8 cellular contexts compared by ENCODE assay signal in genomic region chr6:157021267-157022021, GRCh38.
DNase-seq lines count a peak whose midpoint lies in the region; ATAC-seq and TF ChIP-seq lines count a peak whose summit lies in the region.

No MANE protein-coding gene starts in this region.

- H3K4me1 Mint-ChIP-seq in activated T-helper 2 cell treated with anti-CD3 and anti-CD28 coated beads, Interferon-gamma antibody, Interleukin-2, Interleukin-4, amounts not matched to agents 10 μg/mL and 5 μg/mL and 100 μg/mL, durations not matched to agents 14 hours and 24 hours and 36 hours (ENCODE audit: low read depth), result peaks cover 46% of the 10 kb centered on the region
- peaks cover 41% of the 10 kb centered on the region for H3K4me1 Mint-ChIP-seq in nephron

- intact Hi-C loops in activated T-helper 2 cell treated with anti-CD3 and anti-CD28 coated beads, Interferon-gamma antibody, Interleukin-2, Interleukin-4, amounts not matched to agents 10 μg/mL and 5 μg/mL and 100 μg/mL, durations not matched to agents 14 hours and 24 hours and 36 hours (cut with micrococcal nuclease), result loop anchor here (1.0 to 10.0 kb wide), 8 partner anchors 35 to 1707 kb away; partner anchors contain the start of gene TFB1M

- peak; percentile 93 for DNase-seq in EL
- peak; percentile 87 for DNase-seq in RKO (ENCODE audit: low spot score)
- peak; percentile 89 for DNase-seq in activated T-helper 2 cell treated with anti-CD3 and anti-CD28 coated beads, Interferon-gamma antibody, Interleukin-2, Interleukin-4, amounts not matched to agents 10 μg/mL and 5 μg/mL and 100 μg/mL, durations not matched to agents 14 hours and 24 hours and 36 hours (ENCODE audit: low spot score)
- DNase-seq in fibroblast of peridontal ligament (ENCODE audit: extremely low read depth), result peak; percentile 83
- peak; percentile 90 for DNase-seq in stimulated activated naive CD8-positive, alpha-beta T cell treated with anti-CD3 and anti-CD28 coated beads, Interleukin-15, Interleukin-2, amounts not matched to agents 100 U/mL and 50 U/mL, for 24 hours

- ATAC-seq in GM21717 (IDR thresholded peaks at IDR 0.05; ENCODE audit: unreplicated experiment), result peak; percentile 73
- ATAC-seq in stimulated activated naive CD8-positive, alpha-beta T cell treated with anti-CD3 and anti-CD28 coated beads, Interleukin-15, Interleukin-2, amounts not matched to agents 100 U/mL and 50 U/mL, for 24 hours, result peak; percentile 86

- H3K9me3 Mint-ChIP-seq in activated T-helper 2 cell treated with anti-CD3 and anti-CD28 coated beads, Interferon-gamma antibody, Interleukin-2, Interleukin-4, amounts not matched to agents 10 μg/mL and 5 μg/mL and 100 μg/mL, durations not matched to agents 14 hours and 24 hours and 36 hours, result peaks cover 9% of the 10 kb centered on the region
- H3K9me3 Mint-ChIP-seq in nephron, result no peaks in the 10 kb centered on the region

- peak; percentile 15; the same call in 1 of the 2 replicates for TF ChIP-seq EP300 in Ishikawa (IDR thresholded peaks at IDR 0.05; ENCODE audit: borderline replicate concordance)

- peak; percentile 33; the same call in 1 of the 2 replicates for TF ChIP-seq RAD21 in Ishikawa (IDR thresholded peaks at IDR 0.05; ENCODE audit: low read depth)

- peak overlapping the region; percentile 99 for H3K27ac Mint-ChIP-seq in activated T-helper 2 cell treated with anti-CD3 and anti-CD28 coated beads, Interferon-gamma antibody, Interleukin-2, Interleukin-4, amounts not matched to agents 10 μg/mL and 5 μg/mL and 100 μg/mL, durations not matched to agents 14 hours and 24 hours and 36 hours
- peak overlapping the region; percentile 99 to 100 (median 100) for H3K27ac Mint-ChIP-seq in nephron

- TF ChIP-seq CTCF in nephron (IDR thresholded peaks at IDR 0.05; ENCODE audit: unreplicated experiment in 3 of 3), result peak; percentile 53 to 65 (median 57)

- H3K27me3 Mint-ChIP-seq in activated T-helper 2 cell treated with anti-CD3 and anti-CD28 coated beads, Interferon-gamma antibody, Interleukin-2, Interleukin-4, amounts not matched to agents 10 μg/mL and 5 μg/mL and 100 μg/mL, durations not matched to agents 14 hours and 24 hours and 36 hours (ENCODE audit: low read depth), result no peaks in the 10 kb centered on the region
- no peaks in the 10 kb centered on the region for H3K27me3 Mint-ChIP-seq in nephron (ENCODE audit: low read depth)

- H3K36me3 Mint-ChIP-seq in activated T-helper 2 cell treated with anti-CD3 and anti-CD28 coated beads, Interferon-gamma antibody, Interleukin-2, Interleukin-4, amounts not matched to agents 10 μg/mL and 5 μg/mL and 100 μg/mL, durations not matched to agents 14 hours and 24 hours and 36 hours (ENCODE audit: low read depth), result peaks cover 18% of the 10 kb centered on the region
- peaks cover 12% of the 10 kb centered on the region for H3K36me3 Mint-ChIP-seq in nephron (ENCODE audit: low read depth)

- H3K4me3 Mint-ChIP-seq in activated T-helper 2 cell treated with anti-CD3 and anti-CD28 coated beads, Interferon-gamma antibody, Interleukin-2, Interleukin-4, amounts not matched to agents 10 μg/mL and 5 μg/mL and 100 μg/mL, durations not matched to agents 14 hours and 24 hours and 36 hours (ENCODE audit: low read depth), result peak overlapping the region; percentile 94
- H3K4me3 Mint-ChIP-seq in nephron, result peak overlapping the region; percentile 93 to 97 (median 96)

TF ChIP-seq in Ishikawa, 13 proteins besides CTCF, POLR2A, EP300 and RAD21:
- TF ChIP-seq CREB1 (IDR thresholded peaks at IDR 0.05; ENCODE audit: low read depth), result peak; percentile 46; the same call in 1 of the 2 replicates
- TF ChIP-seq NFIC (IDR thresholded peaks at IDR 0.05), result no peak; the same call in 1 of the 2 replicates
- TF ChIP-seq YY1 (IDR thresholded peaks at IDR 0.05; ENCODE audit: low read depth), result no peak; the same call in 1 of the 2 replicates
- TF ChIP-seq, protein P1, sequence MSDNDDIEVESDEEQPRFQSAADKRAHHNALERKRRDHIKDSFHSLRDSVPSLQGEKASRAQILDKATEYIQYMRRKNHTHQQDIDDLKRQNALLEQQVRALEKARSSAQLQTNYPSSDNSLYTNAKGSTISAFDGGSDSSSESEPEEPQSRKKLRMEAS (IDR thresholded peaks at IDR 0.05), result peak; percentile 55
- peak; percentile 81 for TF ChIP-seq TAF1 (IDR thresholded peaks at IDR 0.05; ENCODE audit: low read depth)
- TF ChIP-seq REST (IDR thresholded peaks at IDR 0.05; ENCODE audit: low read depth), result no peak
- TF ChIP-seq TEAD4 (IDR thresholded peaks at IDR 0.05), result peak; percentile 4; the same call in 1 of the 2 replicates

Comparison
In these comparisons a context has a peak if more than half of its experiments do, and no peak if none do; other contexts are left out.
1. Peak in every context shown above with its lines: DNase-seq and ATAC-seq.